24 cellular contexts compared by ENCODE assay signal in the genomic region with DNA sequence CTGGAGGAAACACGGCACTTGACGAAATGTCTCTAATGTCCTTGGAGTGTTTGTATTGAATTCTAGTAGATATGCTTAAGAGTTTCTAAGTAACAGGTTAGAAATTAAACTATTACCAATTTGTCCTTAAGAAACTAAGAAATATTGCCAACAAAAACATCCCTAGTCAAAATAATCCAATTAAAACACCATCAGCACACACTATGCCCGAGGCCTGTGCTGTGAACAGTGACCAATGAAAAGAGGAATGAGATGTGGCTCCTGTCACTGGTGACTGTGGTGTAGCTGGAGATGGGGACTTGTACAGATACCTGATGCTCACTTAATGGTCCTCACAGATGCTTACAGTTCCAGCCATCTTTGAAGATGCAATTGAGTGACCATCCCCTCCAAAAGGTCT.
"Had no signal": no experiment of that assay in that cellular context is flagged by ENCODE, and none has a peak within 500 bp of the region (broad histone marks: within the 10 kb centered on the region; RNA-seq: fewer than 3 reads in every experiment).

No MANE protein-coding gene starts in this region.

- H3K4me3 ChIP-seq: colonic mucosa, coronary artery, dorsolateral prefrontal cortex, esophagus muscularis mucosa, esophagus squamous epithelium, gastrocnemius medialis, gastroesophageal sphincter, heart left ventricle, heart right ventricle had no signal

- H3K27me3 ChIP-seq: colonic mucosa, esophagus muscularis mucosa, esophagus squamous epithelium, foreskin keratinocyte, gastrocnemius medialis, gastroesophageal sphincter, heart left ventricle, heart right ventricle had no signal

- H3K9me3 ChIP-seq: colonic mucosa, esophagus squamous epithelium, gastrocnemius medialis had no signal

- H3K27ac ChIP-seq: colonic mucosa, coronary artery, dorsolateral prefrontal cortex, epithelial cell of prostate, esophagus muscularis mucosa, esophagus squamous epithelium, foreskin keratinocyte, gastrocnemius medialis, gastroesophageal sphincter, heart left ventricle, heart right ventricle had no signal

- ATAC-seq: effector memory CD8-positive, alpha-beta T cell; esophagus mucosa; foreskin keratinocyte; gastrocnemius medialis; gastroesophageal sphincter; heart left ventricle; heart right ventricle had no signal

- H3K4me1 ChIP-seq: colonic mucosa, esophagus muscularis mucosa, esophagus squamous epithelium, foreskin keratinocyte, gastrocnemius medialis, gastroesophageal sphincter, heart left ventricle, heart right ventricle had no signal

- DNase-seq: colonic mucosa; cortex of kidney; dermis blood vessel endothelial cell; dorsolateral prefrontal cortex; effector CD4-positive, alpha-beta T cell; effector CD8-positive, alpha-beta T cell; effector memory CD4-positive, alpha-beta T cell; effector memory CD8-positive, alpha-beta T cell; endodermal cell; erythroblast; esophagus squamous epithelium; foreskin fibroblast; foreskin keratinocyte; foreskin melanocyte; gastrocnemius medialis; glutamatergic neuron; head of caudate nucleus; heart left ventricle; heart right ventricle had no signal

- H3K36me3 ChIP-seq: colonic mucosa, esophagus muscularis mucosa, esophagus squamous epithelium, gastrocnemius medialis, gastroesophageal sphincter, heart left ventricle, heart right ventricle had no signal
